ENCODE assay signal across 19 cellular contexts in the genomic region with DNA sequence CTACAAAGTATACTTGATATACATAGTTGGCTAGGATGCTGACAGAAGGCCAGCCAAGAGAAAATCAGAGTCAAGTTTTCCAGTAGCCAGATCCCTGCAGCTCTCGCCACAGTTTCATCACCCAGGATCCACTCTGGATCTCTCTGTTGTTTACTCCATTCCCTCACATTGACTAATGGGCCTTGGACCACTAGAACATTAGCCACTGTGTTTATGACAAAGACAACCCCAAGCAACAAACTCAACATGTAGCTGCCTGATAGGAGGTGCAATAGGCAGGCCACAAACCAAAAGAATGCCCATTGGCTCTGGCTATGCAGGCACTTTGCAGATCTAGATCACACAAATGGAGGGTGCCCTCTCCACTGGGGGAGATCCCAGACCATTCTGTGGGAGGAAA. TPM values are rescaled to one million over a fixed set of nuclear protein-coding genes. Genes with fewer than 3 reads are reported as not detected.
DNase-seq lines count a peak whose midpoint lies in the region; ATAC-seq and TF ChIP-seq lines count a peak whose summit lies in the region.
"Had no signal": no experiment of that assay in that cellular context is flagged by ENCODE, and none has a peak within 500 bp of the region (broad histone marks: within the 10 kb centered on the region; RNA-seq: fewer than 3 reads in every experiment).

No MANE protein-coding gene starts in this region.

- no peaks in the 10 kb centered on the region for H3K4me1 Mint-ChIP-seq in activated CD4-positive, alpha-beta T cell treated with anti-CD3 and anti-CD28 coated beads, Interleukin-2, amount 10 ng/mL, durations not matched to agents 7 days and 5 days
- H3K4me1 Mint-ChIP-seq: IgD-negative memory B cell had no signal

- CTCF ChIA-PET in activated CD4-positive, alpha-beta T cell treated with anti-CD3 and anti-CD28 coated beads, Interleukin-2, amount 10 ng/mL, durations not matched to agents 7 days and 5 days (lab: Charles Lee) = no interaction called here

- H3K36me3 Mint-ChIP-seq in activated CD4-positive, alpha-beta T cell treated with anti-CD3 and anti-CD28 coated beads, Interleukin-2, amount 10 ng/mL, durations not matched to agents 7 days and 5 days (ENCODE audit: low read depth) = no peaks in the 10 kb centered on the region
- H3K36me3 Mint-ChIP-seq: IgD-negative memory B cell had no signal

- peaks cover 25% of the 10 kb centered on the region for H3K27me3 Mint-ChIP-seq in activated CD4-positive, alpha-beta T cell treated with anti-CD3 and anti-CD28 coated beads, Interleukin-2, amount 10 ng/mL, durations not matched to agents 7 days and 5 days

- H3K4me3 ChIP-seq in AG10803 (ENCODE audit: low read length) (no peak overlapping the region), choroid plexus epithelial cell (ENCODE audit: low read depth, low read length) (no peak overlapping the region), fibroblast of the aortic adventitia (ENCODE audit: low read depth, low read length) (no peak overlapping the region)
- H3K4me3 ChIP-seq: HAP-1 had no signal

- no peaks in the 10 kb centered on the region for H3K9me3 Mint-ChIP-seq in activated CD4-positive, alpha-beta T cell treated with anti-CD3 and anti-CD28 coated beads, Interleukin-2, amount 10 ng/mL, durations not matched to agents 7 days and 5 days
- H3K9me3 Mint-ChIP-seq: IgD-negative memory B cell had no signal

- POLR2A ChIA-PET in activated CD4-positive, alpha-beta T cell treated with anti-CD3 and anti-CD28 coated beads, Interleukin-2, amount 10 ng/mL, durations not matched to agents 7 days and 5 days (lab: Charles Lee) = no interaction called here

- ATAC-seq in GM19351 (IDR thresholded peaks at IDR 0.05; ENCODE audit: unreplicated experiment) = no peak

- DNase-seq in AG10803 (ENCODE audit: low read depth) = peak; percentile 26
- peak; percentile 17 for DNase-seq in M059J (ENCODE audit: low read depth)
- peak; percentile 21 for DNase-seq in choroid plexus epithelial cell (ENCODE audit: low read depth)
- DNase-seq in fibroblast of the aortic adventitia (ENCODE audit: low read depth) = peak; percentile 15
- no peak for DNase-seq in pons (ENCODE audit: low spot score)
- DNase-seq in D341Med (ENCODE audit: low spot score) = no peak
- DNase-seq in activated CD4-positive, alpha-beta T cell treated with anti-CD3 and anti-CD28 coated beads, Interleukin-2, amount 10 ng/mL, durations not matched to agents 7 days and 5 days = no peak
- DNase-seq: C1 segment of cervical spinal cord, MV-4-11, NCI-H1417 treated with DMSO at 0.1 percent for 48 hours, NCI-H1930, NCI-H2171, NCI-H446, NCI-H69, RPMI8226, SIG-M5 had no signal

- no peak overlapping the region for H3K27ac Mint-ChIP-seq in activated CD4-positive, alpha-beta T cell treated with anti-CD3 and anti-CD28 coated beads, Interleukin-2, amount 10 ng/mL, durations not matched to agents 7 days and 5 days
- H3K27ac Mint-ChIP-seq: IgD-negative memory B cell had no signal

- TF ChIP-seq CTCF in AG10803 (conservative IDR thresholded peaks at IDR 0.05; ENCODE audit: low read length) (no peak), choroid plexus epithelial cell (conservative IDR thresholded peaks at IDR 0.05; ENCODE audit: low read depth, low read length) (no peak), fibroblast of the aortic adventitia (IDR thresholded peaks at IDR 0.05; ENCODE audit: insufficient read depth, low read length) (no peak)

- H3K4me3 Mint-ChIP-seq in activated CD4-positive, alpha-beta T cell treated with anti-CD3 and anti-CD28 coated beads, Interleukin-2, amount 10 ng/mL, durations not matched to agents 7 days and 5 days = no peak overlapping the region
- H3K4me3 Mint-ChIP-seq: IgD-negative memory B cell had no signal

RNA-seq across cellular contexts. Expression of gene ARHGEF11, which starts 44.2 kb away (rescaled TPM):
- 17.1 and 19.2 TPM in 2 replicates for total RNA-seq in M059J (2014; rRNA removed; shearing (Covaris generic))
- 32.2 and 53.2 TPM in 2 replicates for total RNA-seq in fibroblast of the aortic adventitia (ENCODE audit: low replicate concordance)
- total RNA-seq in activated CD4-positive, alpha-beta T cell treated with anti-CD3 and anti-CD28 coated beads, Interleukin-2, amount 10 ng/mL, durations not matched to agents 7 days and 5 days = 10 to 100 TPM; 33.9 to 38.5 TPM

Comparison
In these comparisons a context has a peak if more than half of its experiments do, and no peak if none do; other contexts are left out.
1. DNase-seq: peak in AG10803 (single experiment), M059J (single experiment), choroid plexus epithelial cell (single experiment) and fibroblast of the aortic adventitia (single experiment); none in pons (single experiment), D341Med (single experiment) and activated CD4-positive, alpha-beta T cell treated with anti-CD3 and anti-CD28 coated beads, Interleukin-2, amount 10 ng/mL, durations not matched to agents 7 days and 5 days (single experiment).